Comparison of ENCODE assay signal across 8 cellular contexts in the genomic region with DNA sequence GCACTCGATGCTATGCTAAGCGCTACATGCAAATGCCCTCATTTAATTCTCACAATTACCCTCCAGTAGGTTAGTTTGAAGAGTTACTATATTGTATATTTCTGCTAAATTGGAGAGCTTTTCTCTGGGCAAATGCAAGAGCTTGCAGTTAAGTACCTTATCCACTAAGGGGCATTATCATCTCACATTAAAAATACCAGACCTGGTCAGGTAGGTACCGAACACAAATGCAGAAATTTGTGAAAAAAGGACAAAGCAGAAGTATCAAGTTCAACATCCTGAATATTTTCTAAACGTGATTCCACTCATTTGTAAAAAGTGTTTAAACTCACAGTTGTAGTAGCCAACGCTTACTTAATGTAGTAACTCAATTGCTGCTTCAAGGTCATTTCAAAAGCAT. TPM values are rescaled to one million over a fixed set of nuclear protein-coding genes. Genes with fewer than 3 reads are reported as not detected.
DNase-seq lines count a peak whose midpoint lies in the region; ATAC-seq, FAIRE-seq and TF ChIP-seq lines count a peak whose summit lies in the region.

No MANE protein-coding gene starts in this region.

- DNase-seq in GM10266 (ENCODE audit: extremely low spot score) (peak; percentile 29), MV-4-11 (lab: John Stamatoyannopoulos, UW) (peak; percentile 40), astrocyte (ENCODE audit: low read depth) (no peak), mesothelial cell of epicardium (ENCODE audit: low spot score in 2 of 2, unreplicated experiment in 2 of 2) (no peak), GM19238 (ENCODE audit: insufficient read length, low spot score) (no peak), mesenteric fat pad (ENCODE audit: low spot score) (no peak)

- no peak for ATAC-seq in GM21381 (IDR thresholded peaks at IDR 0.05; ENCODE audit: unreplicated experiment)
- ATAC-seq in GM21786 (IDR thresholded peaks at IDR 0.05; ENCODE audit: unreplicated experiment), result no peak

- H3K9me3 ChIP-seq in astrocyte (ENCODE audit: insufficient read depth, low read depth, low read length), result no peaks in the 10 kb centered on the region

- H3K4me1 ChIP-seq in astrocyte (ENCODE audit: insufficient read depth, low read length), result peaks cover 13% of the 10 kb centered on the region

- H3K27me3 Mint-ChIP-seq in astrocyte (ENCODE audit: low read depth, unreplicated experiment) (peaks cover 21% of the 10 kb centered on the region), mesothelial cell of epicardium (ENCODE audit: low read depth) (peaks cover 5% of the 10 kb centered on the region)

- no peak overlapping the region for H3K27ac ChIP-seq in astrocyte (ENCODE audit: low read depth, low read length)

- no peaks in the 10 kb centered on the region for H3K27me3 ChIP-seq in astrocyte (ENCODE audit: insufficient read depth, low read length)

- no peak overlapping the region for H3K27ac Mint-ChIP-seq in astrocyte (ENCODE audit: unreplicated experiment)
- no peak overlapping the region for H3K27ac Mint-ChIP-seq in mesothelial cell of epicardium

- H3K9me3 Mint-ChIP-seq in astrocyte (ENCODE audit: unreplicated experiment), result no peaks in the 10 kb centered on the region
- no peaks in the 10 kb centered on the region for H3K9me3 Mint-ChIP-seq in mesothelial cell of epicardium

- H3K4me3 Mint-ChIP-seq in astrocyte (ENCODE audit: unreplicated experiment), result no peak overlapping the region
- H3K4me3 Mint-ChIP-seq in mesothelial cell of epicardium, result no peak overlapping the region

- peak; percentile 47 for TF ChIP-seq CTCF in GM10266 (IDR thresholded peaks at IDR 0.05; ENCODE audit: control insufficient read depth, insufficient read depth, low read depth, missing control alignments)
- TF ChIP-seq CTCF in astrocyte (IDR thresholded peaks at IDR 0.05; ENCODE audit: insufficient read depth, low read depth, low read length), result peak; percentile 67
- TF ChIP-seq CTCF in mesothelial cell of epicardium (IDR thresholded peaks at IDR 0.05; ENCODE audit: unreplicated experiment), result peak; percentile 57

- FAIRE-seq in astrocyte (lab: Jason Lieb, UNC), result no peak

- H3K4me3 ChIP-seq in astrocyte (ENCODE audit: insufficient read depth, low read depth, low read length), result no peak overlapping the region

- H3K36me3 Mint-ChIP-seq in astrocyte (ENCODE audit: low read depth, unreplicated experiment) (no peaks in the 10 kb centered on the region), mesothelial cell of epicardium (no peaks in the 10 kb centered on the region)

- H3K4me1 Mint-ChIP-seq in astrocyte (ENCODE audit: low read depth, unreplicated experiment), result peaks cover 8% of the 10 kb centered on the region
- peaks cover 17% of the 10 kb centered on the region for H3K4me1 Mint-ChIP-seq in mesothelial cell of epicardium

- H2AFZ ChIP-seq in astrocyte (ENCODE audit: low read depth, low read length), result no peak overlapping the region

- no peak overlapping the region for H3K9ac ChIP-seq in astrocyte (ENCODE audit: low read length)

- H3K36me3 ChIP-seq in astrocyte (ENCODE audit: insufficient read depth, low read length), result no peaks in the 10 kb centered on the region

- H3K79me2 ChIP-seq in astrocyte (ENCODE audit: insufficient read depth, low read length), result no peaks in the 10 kb centered on the region

- H3K4me2 ChIP-seq in astrocyte (ENCODE audit: low read length), result no peak overlapping the region

- H4K20me1 ChIP-seq in astrocyte (ENCODE audit: insufficient read depth, low read length), result no peaks in the 10 kb centered on the region

RNA-seq across cellular contexts. Expression of a gene that starts 52.2 kb away (rescaled TPM):
- total RNA-seq in astrocyte (4.9 and 6.0 TPM in 2 replicates), mesothelial cell of epicardium (3.9 to 4.5 TPM (median 4.0 TPM) in 3 replicates), mesenteric fat pad (22.4 TPM)

Comparison
In these comparisons a context has a peak if more than half of its experiments do, and no peak if none do; other contexts are left out.
1. DNase-seq: peak in GM10266 (single experiment) and MV-4-11 (single experiment); none in astrocyte (single experiment), mesothelial cell of epicardium (0 of 2), GM19238 (single experiment) and mesenteric fat pad (single experiment).
2. Peak in every context shown above with its lines, with median percentiles within 50 percentile points of each other: CTCF ChIP-seq.